19 cellular contexts compared by ENCODE assay signal in genomic region chr10:22231260-22231659, GRCh38. TPM values are rescaled to one million over a fixed set of nuclear protein-coding genes. Genes with fewer than 3 reads are reported as not detected.
DNase-seq lines count a peak whose midpoint lies in the region; ATAC-seq and TF ChIP-seq lines count a peak whose summit lies in the region.
"Had no signal": no experiment of that assay in that cellular context is flagged by ENCODE, and none has a peak within 500 bp of the region (broad histone marks: within the 10 kb centered on the region; RNA-seq: fewer than 3 reads in every experiment).

No MANE protein-coding gene starts in this region.

- H3K4me2 ChIP-seq in PC-9, result peak overlapping the region; percentile 81; the same call in 1 of the 2 replicates

- H3K4me3 ChIP-seq in PC-9 (peak overlapping the region; percentile 82; the same call in 1 of the 2 replicates), iPS-20b (ENCODE audit: low read length) (peak overlapping the region; percentile 95)

- intact Hi-C loops in PC-9 (cut with micrococcal nuclease; ENCODE audit: unreplicated experiment) (no loop called here), CD14-positive monocyte (cut with micrococcal nuclease) (loop anchor here in 1 of 2 donors (5.0 kb wide), 1 partner anchor 86 kb away; the partner anchor contains the start of gene COMMD3)

- H3K27ac ChIP-seq in PC-9 (no peak overlapping the region), iPS-20b (ENCODE audit: low read length) (no peak overlapping the region)
- H3K27ac ChIP-seq: SJSA1 had no signal

- H3K79me2 ChIP-seq in PC-9 (ENCODE audit: low read depth), result no peaks in the 10 kb centered on the region

- no peak for DNase-seq in activated naive CD8-positive, alpha-beta T cell treated with anti-CD3 and anti-CD28 coated beads, Interleukin-2, amount 10 ng/mL, durations not matched to agents 7 days and 5 days
- no peak for DNase-seq in activated naive CD8-positive, alpha-beta T cell treated with anti-CD3 and anti-CD28 coated beads for 36 hours
- DNase-seq in PC-9 (no peak), NCI-H2171 (lab: John Stamatoyannopoulos, UW) (no peak), NCI-H2196 treated with DMSO at 0.1 percent for 48 hours (lab: John Stamatoyannopoulos, UW; ENCODE audit: unreplicated experiment) (no peak), CD14-positive monocyte (ENCODE audit: low spot score) (no peak)
- DNase-seq: activated CD4-positive, alpha-beta T cell treated with anti-CD3 and anti-CD28 coated beads, Interleukin-2, amount 50 U/mL, for 1 hour; erythroblast; naive B cell; NCI-H1694 treated with DMSO at 0.1 percent for 48 hours had no signal

- H3K36me3 ChIP-seq in PC-9 (ENCODE audit: low read depth), result no peaks in the 10 kb centered on the region
- H3K36me3 ChIP-seq in iPS-20b (ENCODE audit: insufficient read depth, low read depth, low read length), result no peaks in the 10 kb centered on the region
- H3K36me3 ChIP-seq: right atrium auricular region, SJSA1 had no signal

- TF ChIP-seq CTCF in PC-9 (conservative IDR thresholded peaks at IDR 0.05) (no peak), CD14-positive monocyte (IDR thresholded peaks at IDR 0.05) (no peak)

- H3K4me1 Mint-ChIP-seq in activated naive CD8-positive, alpha-beta T cell treated with anti-CD3 and anti-CD28 coated beads, Interleukin-2, amount 10 ng/mL, durations not matched to agents 7 days and 5 days, result peaks cover 24% of the 10 kb centered on the region
- H3K4me1 Mint-ChIP-seq in activated naive CD8-positive, alpha-beta T cell treated with anti-CD3 and anti-CD28 coated beads for 36 hours, result peaks cover 21% of the 10 kb centered on the region
- H3K4me1 Mint-ChIP-seq in CD14-positive monocyte, result peaks cover 22% of the 10 kb centered on the region

- TF ChIP-seq POLR2A in GM18505 (IDR thresholded peaks at IDR 0.05; ENCODE audit: borderline replicate concordance, extremely low read depth, insufficient read depth, insufficient read length), result no peak

- H3K9me3 Mint-ChIP-seq in activated naive CD8-positive, alpha-beta T cell treated with anti-CD3 and anti-CD28 coated beads, Interleukin-2, amount 10 ng/mL, durations not matched to agents 7 days and 5 days, result no peaks in the 10 kb centered on the region
- no peaks in the 10 kb centered on the region for H3K9me3 Mint-ChIP-seq in activated naive CD8-positive, alpha-beta T cell treated with anti-CD3 and anti-CD28 coated beads for 36 hours
- no peaks in the 10 kb centered on the region for H3K9me3 Mint-ChIP-seq in CD14-positive monocyte

- no peaks in the 10 kb centered on the region for H3K9me2 ChIP-seq in PC-9 (ENCODE audit: insufficient read depth)

- no peak overlapping the region for H3K9ac ChIP-seq in iPS-20b (ENCODE audit: low read depth, low read length)

- H3K36me3 Mint-ChIP-seq in activated naive CD8-positive, alpha-beta T cell treated with anti-CD3 and anti-CD28 coated beads, Interleukin-2, amount 10 ng/mL, durations not matched to agents 7 days and 5 days, result peaks cover 5% of the 10 kb centered on the region
- H3K36me3 Mint-ChIP-seq in activated naive CD8-positive, alpha-beta T cell treated with anti-CD3 and anti-CD28 coated beads for 36 hours, result peaks cover 4% of the 10 kb centered on the region
- H3K36me3 Mint-ChIP-seq in CD14-positive monocyte, result no peaks in the 10 kb centered on the region

- peak overlapping the region; percentile 89 for H3K4me3 Mint-ChIP-seq in activated naive CD8-positive, alpha-beta T cell treated with anti-CD3 and anti-CD28 coated beads, Interleukin-2, amount 10 ng/mL, durations not matched to agents 7 days and 5 days
- no peak overlapping the region for H3K4me3 Mint-ChIP-seq in activated naive CD8-positive, alpha-beta T cell treated with anti-CD3 and anti-CD28 coated beads for 36 hours
- H3K4me3 Mint-ChIP-seq in CD14-positive monocyte, result no peak overlapping the region

- 0 out of 2 replicates have a peak, but pooled peaks cover 5% of the 10 kb centered on the region for H3F3A ChIP-seq in PC-9 (ENCODE audit: insufficient read depth, low read depth)

- no peak overlapping the region for H3K27ac Mint-ChIP-seq in activated naive CD8-positive, alpha-beta T cell treated with anti-CD3 and anti-CD28 coated beads, Interleukin-2, amount 10 ng/mL, durations not matched to agents 7 days and 5 days
- H3K27ac Mint-ChIP-seq in activated naive CD8-positive, alpha-beta T cell treated with anti-CD3 and anti-CD28 coated beads for 36 hours, result no peak overlapping the region
- H3K27ac Mint-ChIP-seq in CD14-positive monocyte, result no peak overlapping the region

- H2AFZ ChIP-seq in PC-9, result no peak overlapping the region

- no peaks in the 10 kb centered on the region for H4K20me1 ChIP-seq in PC-9 (ENCODE audit: insufficient read depth)

- CTCF ChIA-PET in PC-9 (lab: Charles Lee), result no interaction called here

- no peaks in the 10 kb centered on the region for H3K27me3 ChIP-seq in PC-9 (ENCODE audit: insufficient read depth, low read depth)
- peaks cover 15% of the 10 kb centered on the region for H3K27me3 ChIP-seq in iPS-20b (ENCODE audit: insufficient read depth, low read length)
- H3K27me3 ChIP-seq: right atrium auricular region had no signal

- peaks cover 12% of the 10 kb centered on the region for H3K4me1 ChIP-seq in PC-9 (replicated peaks; ENCODE audit: insufficient read depth)
- no peaks in the 10 kb centered on the region for H3K4me1 ChIP-seq in iPS-20b (ENCODE audit: insufficient read depth, low read length)
- H3K4me1 ChIP-seq: right atrium auricular region had no signal

- H3K9me3 ChIP-seq in PC-9 (ENCODE audit: insufficient read depth, low read depth), result no peaks in the 10 kb centered on the region
- H3K9me3 ChIP-seq in iPS-20b (ENCODE audit: insufficient read depth, low read depth, low read length), result no peaks in the 10 kb centered on the region
- H3K9me3 ChIP-seq: right atrium auricular region, SJSA1 had no signal

- BruUV-seq in PC-9 (replicated peaks; lab: Mats Ljungman, UMichigan), result no TSS peak

- no peak for ATAC-seq in activated naive CD8-positive, alpha-beta T cell treated with anti-CD3 and anti-CD28 coated beads, Interleukin-2, amount 10 ng/mL, durations not matched to agents 7 days and 5 days (ENCODE audit: low read depth)
- no peak for ATAC-seq in GM18505 (IDR thresholded peaks at IDR 0.05; ENCODE audit: unreplicated experiment)

- POLR2A ChIA-PET in activated naive CD8-positive, alpha-beta T cell treated with anti-CD3 and anti-CD28 coated beads, Interleukin-2, amount 10 ng/mL, durations not matched to agents 7 days and 5 days (lab: Charles Lee), result interaction anchor here (1.0 to 3.3 kb wide), 2 partner anchors 22 to 85 kb away, joined by 3 to 30 read pairs; partner anchors contain the start of gene COMMD3
- POLR2A ChIA-PET in PC-9 (lab: Charles Lee; ENCODE audit: unreplicated experiment), result no interaction called here

- H3K27me3 Mint-ChIP-seq in activated naive CD8-positive, alpha-beta T cell treated with anti-CD3 and anti-CD28 coated beads, Interleukin-2, amount 10 ng/mL, durations not matched to agents 7 days and 5 days, result peaks cover 20% of the 10 kb centered on the region
- H3K27me3 Mint-ChIP-seq in activated naive CD8-positive, alpha-beta T cell treated with anti-CD3 and anti-CD28 coated beads for 36 hours, result peaks cover 15% of the 10 kb centered on the region
- peaks cover 4 to 11% (median 10%) of the 10 kb centered on the region in 3 donors for H3K27me3 Mint-ChIP-seq in CD14-positive monocyte (ENCODE audit: low read depth in 3 of 3)

RNA-seq across cellular contexts. Expression of gene EBLN1, which starts 13.4 kb away (rescaled TPM):
- not detected for total RNA-seq in activated naive CD8-positive, alpha-beta T cell treated with anti-CD3 and anti-CD28 coated beads, Interleukin-2, amount 10 ng/mL, durations not matched to agents 7 days and 5 days
- total RNA-seq in activated naive CD8-positive, alpha-beta T cell treated with anti-CD3 and anti-CD28 coated beads for 36 hours, result not detected
- not detected in 2 replicates for total RNA-seq in PC-9 (2021)
- polyA plus RNA-seq in CD14-positive monocyte, result not detected
- total RNA-seq: astrocyte, H1, LHCN-M2, lower leg skin, NCI-H460, right atrium auricular region, SJSA1 had no signal
- polyA plus RNA-seq: H1 had no signal
